23 cellular contexts compared by ENCODE assay signal in genomic region chr14:102293784-102294183, GRCh38. TPM values are rescaled to one million over a fixed set of nuclear protein-coding genes. Genes with fewer than 3 reads are reported as not detected.
DNase-seq lines count a peak whose midpoint lies in the region; ATAC-seq, FAIRE-seq and TF ChIP-seq lines count a peak whose summit lies in the region.
"Had no signal": no experiment of that assay in that cellular context is flagged by ENCODE, and none has a peak within 500 bp of the region (broad histone marks: within the 10 kb centered on the region; RNA-seq: fewer than 3 reads in every experiment).

No MANE protein-coding gene starts in this region.

- in situ Hi-C loops in astrocyte of the cerebellum (cut with HindIII; ENCODE audit: low sequenced_read_pairs): no loop called here

- peak; percentile 82 for FAIRE-seq in A204.1 (lab: Jason Lieb, UNC)
- FAIRE-seq: D721Med, HepG2, islet of Langerhans had no signal

- DNase-seq in HCT116 (ENCODE audit: low read depth, low spot score) (no peak), astrocyte of the cerebellum (ENCODE audit: low read depth) (peak; percentile 37), kidney epithelial cell (ENCODE audit: low read depth) (peak; percentile 29), NCI-H1105 treated with DMSO at 0.1 percent for 48 hours (lab: John Stamatoyannopoulos, UW) (no peak), NCI-H1092 treated with DMSO at 0.1 percent for 48 hours (lab: John Stamatoyannopoulos, UW) (no peak)
- DNase-seq in activated naive CD4-positive, alpha-beta T cell treated with anti-CD3 and anti-CD28 coated beads, Interleukin-2, amount 50 U/mL, for 16 hours: no peak
- DNase-seq: ACHN; activated naive CD4-positive, alpha-beta T cell treated with anti-CD3 and anti-CD28 coated beads for 36 hours; activated T-cell treated with anti-CD3 and anti-CD28 coated beads, Interleukin-2, amount 50 U/mL, for 4 hours; C1 segment of cervical spinal cord; cortex of kidney; hippocampal formation; naive B cell; NCI-H774; occipital lobe; T1000 had no signal

- no peaks in the 10 kb centered on the region for H3K79me2 ChIP-seq in HCT116 (ENCODE audit: insufficient read depth, low read length)

- no peak overlapping the region for H3K4me3 ChIP-seq in HCT116 (replicated peaks in 1 of 2; ENCODE audit: low read depth in 1 of 2, low read length in 2 of 2)
- no peak overlapping the region for H3K4me3 ChIP-seq in astrocyte of the cerebellum (ENCODE audit: low read depth, low read length)
- H3K4me3 ChIP-seq in kidney epithelial cell (ENCODE audit: low read depth, low read length): no peak overlapping the region
- H3K4me3 ChIP-seq: ascending aorta had no signal

- H3K36me3 ChIP-seq in HCT116 (ENCODE audit: control insufficient read depth in 1 of 2, insufficient read depth in 2 of 2, low read length in 2 of 2) (no peaks in the 10 kb centered on the region), kidney epithelial cell (ENCODE audit: control insufficient read depth, insufficient read depth, low read length) (no peaks in the 10 kb centered on the region)
- H3K36me3 ChIP-seq: ascending aorta had no signal

- no peak for TF ChIP-seq POLR2A in HCT116 (IDR thresholded peaks at IDR 0.05; ENCODE audit: borderline replicate concordance, extremely low read depth, insufficient read depth, insufficient read length)

- RAD21 ChIA-PET in HCT116 (lab: Charles Lee; ENCODE audit: low non-redundant PET in 1 of 2, low total read pairs in 2 of 2, uncharacterized antibody in 2 of 2, unreplicated experiment in 2 of 2): no interaction called here

- TF ChIP-seq RAD21 in HCT116 (IDR thresholded peaks at IDR 0.05; ENCODE audit: low read depth): no peak

- H3K27me3 ChIP-seq in HCT116 (ENCODE audit: insufficient read depth, low read length) (no peaks in the 10 kb centered on the region), kidney epithelial cell (ENCODE audit: control insufficient read depth, insufficient read depth, low read length) (no peaks in the 10 kb centered on the region)
- H3K27me3 ChIP-seq: ascending aorta had no signal

- intact Hi-C loops in HCT116 (cut with micrococcal nuclease): no loop called here

- no peaks in the 10 kb centered on the region for H3K9me3 ChIP-seq in HCT116 (ENCODE audit: control insufficient read depth in 1 of 2, insufficient read depth in 1 of 2, low read depth in 1 of 2, low read length in 2 of 2)
- H3K9me3 ChIP-seq: ascending aorta had no signal

- peak overlapping the region; percentile 51 for H3K4me2 ChIP-seq in HCT116 (ENCODE audit: low read length)

- no peak overlapping the region for H2AFZ ChIP-seq in HCT116 (ENCODE audit: low read depth, low read length, poor library complexity, severe bottlenecking)

- ATAC-seq in HCT116 (no peak), HG02759 (IDR thresholded peaks at IDR 0.05; ENCODE audit: unreplicated experiment) (no peak)
- ATAC-seq: activated CD4-positive, CD25-positive, alpha-beta regulatory T cell treated with anti-CD3 and anti-CD28 coated beads, Interleukin-2, amount 50 U/mL, for 24 hours; activated T-cell treated with anti-CD3 and anti-CD28 coated beads, Interleukin-2, amount 50 U/mL, for 4 hours; HepG2 had no signal

- TF ChIP-seq CTCF in HCT116 (IDR thresholded peaks at IDR 0.05 in 2 of 3, conservative IDR thresholded peaks at IDR 0.05 in 1 of 3; ENCODE audit: borderline replicate concordance in 1 of 3, insufficient read depth in 1 of 3, low read depth in 2 of 3, low read length in 2 of 3) (no peak), astrocyte of the cerebellum (IDR thresholded peaks at IDR 0.05; ENCODE audit: low read depth, low read length, missing control alignments) (no peak), kidney epithelial cell (IDR thresholded peaks at IDR 0.05; ENCODE audit: insufficient read depth, low read length, poor library complexity, severe bottlenecking) (no peak)

- H4K20me1 ChIP-seq in HCT116 (ENCODE audit: insufficient read depth): no peaks in the 10 kb centered on the region

- H3K9ac ChIP-seq in HCT116 (ENCODE audit: low read length): no peak overlapping the region

- CTCF ChIA-PET in HCT116 (lab: Charles Lee): no interaction called here

- H3K9me2 ChIP-seq in HCT116 (ENCODE audit: insufficient read depth): no peaks in the 10 kb centered on the region

- BruUV-seq in HCT116 (replicated peaks; lab: Mats Ljungman, UMichigan): no TSS peak

- peaks cover 7 to 28% of the 10 kb centered on the region in 2 experiments; a peak in 3 of 4 replicates for H3K4me1 ChIP-seq in HCT116 (ENCODE audit: control insufficient read depth in 1 of 2, insufficient read depth in 2 of 2, low read length in 2 of 2)
- H3K4me1 ChIP-seq: ascending aorta had no signal

- no peak overlapping the region for H3K27ac ChIP-seq in HCT116 (ENCODE audit: low read depth, low read length)
- H3K27ac ChIP-seq: ascending aorta had no signal

- POLR2A ChIA-PET in HCT116 (lab: Charles Lee): no interaction called here

TF ChIP-seq in HCT116, 20 proteins besides CTCF, POLR2A, EP300 and RAD21 (continues in another document):
- TF ChIP-seq ZFX (IDR thresholded peaks at IDR 0.05) (no peak), POLR2AphosphoS5 (IDR thresholded peaks at IDR 0.05; ENCODE audit: low read depth, low read length) (no peak), REST (IDR thresholded peaks at IDR 0.05; ENCODE audit: low read depth) (no peak), YY1 (IDR thresholded peaks at IDR 0.05; ENCODE audit: extremely low read depth, insufficient replicate concordance, low read depth, low read length) (no peak), ELF1 (IDR thresholded peaks at IDR 0.05; ENCODE audit: borderline replicate concordance, low read depth) (no peak), EZH2 (IDR thresholded peaks at IDR 0.05) (no peak), EZH2phosphoT487 (IDR thresholded peaks at IDR 0.05; ENCODE audit: borderline replicate concordance) (no peak), ZBTB33 (IDR thresholded peaks at IDR 0.05; ENCODE audit: extremely low read depth, insufficient replicate concordance, low read length) (no peak), TCF7L2 (IDR thresholded peaks at IDR 0.05; ENCODE audit: borderline replicate concordance, extremely low read depth, insufficient read depth, insufficient read length) (no peak), ZNF274 (IDR thresholded peaks at IDR 0.05; ENCODE audit: low read depth, low read length) (no peak), FOSL1 (IDR thresholded peaks at IDR 0.05; ENCODE audit: low read depth) (no peak), EGR1 (IDR thresholded peaks at IDR 0.05; ENCODE audit: low read depth) (no peak), JUND (IDR thresholded peaks at IDR 0.05) (no peak), SIN3A (IDR thresholded peaks at IDR 0.05; ENCODE audit: low read depth) (no peak), CBX3 (IDR thresholded peaks at IDR 0.05; ENCODE audit: low read depth) (no peak), SRF (IDR thresholded peaks at IDR 0.05; ENCODE audit: low read depth) (no peak), MAX (IDR thresholded peaks at IDR 0.05) (no peak), CEBPB (IDR thresholded peaks at IDR 0.05; ENCODE audit: low read depth) (no peak), SP1 (IDR thresholded peaks at IDR 0.05; ENCODE audit: low read depth) (no peak)

RNA-seq across cellular contexts. Expression of gene MOK, which starts 11.2 kb away (rescaled TPM):
- total RNA-seq in HCT116 (2021; ENCODE audit: unreplicated experiment) (9.4 TPM), kidney epithelial cell (5.1 and 6.4 TPM in 2 replicates)
- 5.7 and 7.0 TPM in 2 replicates for polyA plus RNA-seq in HCT116 (2012)

RNA-seq across cellular contexts. Expression of gene ZNF839, which starts 25.8 kb away (rescaled TPM):
- total RNA-seq in HCT116 (2021; ENCODE audit: unreplicated experiment) (17.7 TPM), kidney epithelial cell (8.8 and 9.8 TPM in 2 replicates)
- polyA plus RNA-seq in HCT116 (2012): 7.8 and 11.2 TPM in 2 replicates

Comparison
In these comparisons a context has a peak if more than half of its experiments do, and no peak if none do; other contexts are left out.
1. DNase-seq: peak in astrocyte of the cerebellum (single experiment) and kidney epithelial cell (single experiment); none in HCT116 (single experiment), activated naive CD4-positive, alpha-beta T cell treated with anti-CD3 and anti-CD28 coated beads, Interleukin-2, amount 50 U/mL, for 16 hours (single experiment), NCI-H1105 treated with DMSO at 0.1 percent for 48 hours (single experiment) and NCI-H1092 treated with DMSO at 0.1 percent for 48 hours (single experiment).